11 cellular contexts compared by ENCODE assay signal in the genomic region with DNA sequence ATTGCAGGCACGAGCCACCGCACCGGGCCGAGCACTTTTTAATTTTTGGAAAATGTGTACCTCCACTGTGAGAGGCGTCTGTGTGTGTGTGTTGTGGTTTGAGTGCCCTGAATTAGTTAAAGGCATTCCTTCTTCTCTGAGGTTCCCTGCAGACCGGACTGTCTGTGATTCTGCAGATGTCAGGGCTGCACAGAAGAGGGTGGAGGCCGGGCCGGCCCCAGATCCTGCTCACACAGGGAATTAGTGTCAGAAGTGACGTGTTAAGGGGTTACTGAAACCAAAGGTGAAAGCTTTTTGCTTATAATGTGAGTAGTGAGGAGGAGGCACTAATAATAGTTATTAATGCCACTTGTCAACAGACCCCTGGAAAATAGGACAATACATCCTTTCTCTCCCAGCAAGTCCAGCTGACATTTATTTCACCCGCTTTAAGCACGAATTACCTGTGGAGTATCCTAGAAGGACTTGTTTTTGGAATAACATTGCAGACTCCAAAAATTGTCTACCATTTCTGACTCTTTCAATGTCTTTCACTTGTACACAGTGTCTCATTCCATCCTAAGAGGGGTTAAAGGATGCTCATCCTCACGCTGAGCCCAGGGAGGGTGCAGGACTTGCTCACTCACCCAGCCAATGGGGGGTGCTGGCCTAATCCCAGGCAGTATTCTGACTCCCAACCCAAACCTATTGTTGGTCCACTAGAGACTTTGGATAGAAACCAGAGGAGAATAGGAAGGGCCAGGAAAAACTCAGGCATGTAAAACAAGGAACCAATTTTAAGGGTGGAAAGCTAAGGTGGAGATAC. TPM values are rescaled to one million over a fixed set of nuclear protein-coding genes. Genes with fewer than 3 reads are reported as not detected.
DNase-seq lines count a peak whose midpoint lies in the region; ATAC-seq and TF ChIP-seq lines count a peak whose summit lies in the region.
"Had no signal": no experiment of that assay in that cellular context is flagged by ENCODE, and none has a peak within 500 bp of the region (broad histone marks: within the 10 kb centered on the region; RNA-seq: fewer than 3 reads in every experiment).

No MANE protein-coding gene starts in this region.

- no peak overlapping the region for H3K4ac ChIP-seq in mesendoderm (ENCODE audit: low read depth, low read length)

- H3F3A ChIP-seq in SK-N-SH (replicated peaks; ENCODE audit: insufficient read depth) = no peaks in the 10 kb centered on the region

- H4K20me1 ChIP-seq in SK-N-SH (ENCODE audit: insufficient read depth) (no peaks in the 10 kb centered on the region), HCT116 (ENCODE audit: insufficient read depth) (no peaks in the 10 kb centered on the region)

- ATAC-seq in SK-N-SH treated with all-trans-retinoic acid at 6 μM for 48 hours (no peak), HCT116 (no peak), GM18867 (IDR thresholded peaks at IDR 0.05; ENCODE audit: unreplicated experiment) (no peak), GM18498 (IDR thresholded peaks at IDR 0.05; ENCODE audit: unreplicated experiment) (no peak)
- no peak for ATAC-seq in activated T-cell treated with anti-CD3 and anti-CD28 coated beads, Interleukin-2, amount 50 U/mL, for 72 hours (replicated peaks in 1 of 2)

- H3K27me3 ChIP-seq in SK-N-SH (ENCODE audit: insufficient read depth) (no peaks in the 10 kb centered on the region), HCT116 (ENCODE audit: insufficient read depth, low read length) (no peaks in the 10 kb centered on the region), mesendoderm (ENCODE audit: insufficient read depth, low read length, poor library complexity) (no peaks in the 10 kb centered on the region)
- H3K27me3 ChIP-seq: stomach had no signal

- H3K36me3 Mint-ChIP-seq in activated T-cell treated with anti-CD3 and anti-CD28 coated beads, Interleukin-2, amount 50 U/mL, for 72 hours (ENCODE audit: insufficient read depth in 2 of 2) = peaks cover 5 to 25% of the 10 kb centered on the region in 2 donors

- H3K56ac ChIP-seq in mesendoderm (ENCODE audit: low read length) = no peak overlapping the region

- 79% methylated on average over 12 of the region's 12 CpGs for WGBS in SK-N-SH (ENCODE audit: low lambda C conversion rate)
- WGBS in mesendoderm (ENCODE audit: extremely low coverage, insufficient coverage, low lambda C conversion rate) = no CpG with 5 or more reads among the region's 12 CpGs

- H3K9ac ChIP-seq in SK-N-SH (no peak overlapping the region), HCT116 (ENCODE audit: low read length) (no peak overlapping the region), mesendoderm (ENCODE audit: low read length) (no peak overlapping the region)

- RAD21 ChIA-PET in HCT116 (lab: Charles Lee; ENCODE audit: low non-redundant PET in 1 of 2, low total read pairs in 2 of 2, uncharacterized antibody in 2 of 2, unreplicated experiment in 2 of 2) = interaction anchor here (1.2 to 1.6 kb wide), 3 partner anchors 174 to 263 kb away, joined by 4 to 9 read pairs (median 5); no protein-coding TSS in a partner anchor

- no peak overlapping the region for H4K8ac ChIP-seq in mesendoderm (ENCODE audit: low read depth, low read length)

- intact Hi-C loops in HCT116 (cut with micrococcal nuclease) = loop anchor here (1.0 to 5.0 kb wide), 3 partner anchors 87 to 175 kb away; no protein-coding TSS in a partner anchor

- no peaks in the 10 kb centered on the region for H3K9me3 Mint-ChIP-seq in activated T-cell treated with anti-CD3 and anti-CD28 coated beads, Interleukin-2, amount 50 U/mL, for 72 hours

- H3K18ac ChIP-seq in mesendoderm (ENCODE audit: low read length) = no peak overlapping the region

- no peak for TF ChIP-seq POLR2A in HCT116 (IDR thresholded peaks at IDR 0.05; ENCODE audit: borderline replicate concordance, extremely low read depth, insufficient read depth, insufficient read length)

- H3K4me1 Mint-ChIP-seq in activated T-cell treated with anti-CD3 and anti-CD28 coated beads, Interleukin-2, amount 50 U/mL, for 72 hours (ENCODE audit: low read depth) = peaks cover 90% of the 10 kb centered on the region

- H3K27ac ChIP-seq in SK-N-SH (ENCODE audit: low read depth in 2 of 2, low read length in 1 of 2) (no peak overlapping the region), HCT116 (ENCODE audit: low read depth, low read length) (no peak overlapping the region), mesendoderm (ENCODE audit: low read depth, low read length) (no peak overlapping the region)
- H3K27ac ChIP-seq: 22Rv1, RWPE1 had no signal

- CTCF ChIA-PET in SK-N-SH (lab: Yijun Ruan, JAX) (interaction anchor here (0.6 to 19.0 kb wide), 56 partner anchors 10 to 568 kb away, joined by 3 to 245 read pairs (median 6); partner anchors contain the start of genes APLF, ARHGAP25, FBXO48 and PROKR1), HCT116 (lab: Charles Lee) (interaction anchor here (0.6 to 3.5 kb wide), 25 partner anchors 8 to 309 kb away, joined by 3 to 60 read pairs (median 7); no protein-coding TSS in a partner anchor)

- no peaks in the 10 kb centered on the region for H3K79me1 ChIP-seq in mesendoderm (ENCODE audit: low read length)

- H2BK120ac ChIP-seq in mesendoderm (ENCODE audit: low read depth, low read length) = no peak overlapping the region

- peak overlapping the region; percentile 94 for H3K27ac Mint-ChIP-seq in activated T-cell treated with anti-CD3 and anti-CD28 coated beads, Interleukin-2, amount 50 U/mL, for 72 hours

- TF ChIP-seq CTCF in SK-N-SH (IDR thresholded peaks at IDR 0.05) (no peak), HCT116 (IDR thresholded peaks at IDR 0.05 in 2 of 3, conservative IDR thresholded peaks at IDR 0.05 in 1 of 3; ENCODE audit: borderline replicate concordance in 1 of 3, insufficient read depth in 1 of 3, low read depth in 2 of 3, low read length in 2 of 3) (no peak)

- POLR2A ChIA-PET in SK-N-SH (lab: Yijun Ruan, JAX) = no interaction called here
- POLR2A ChIA-PET in HCT116 (lab: Charles Lee) = no interaction called here

- H3K4me1 ChIP-seq in SK-N-SH (ENCODE audit: control insufficient read depth in 1 of 2, insufficient read depth in 2 of 2, low read depth in 1 of 2, low read length in 1 of 2) (no peaks in the 10 kb centered on the region), HCT116 (ENCODE audit: control insufficient read depth in 1 of 2, insufficient read depth in 2 of 2, low read length in 2 of 2) (no peaks in the 10 kb centered on the region), mesendoderm (ENCODE audit: control insufficient read depth, low read depth, low read length) (no peaks in the 10 kb centered on the region)

- no peak overlapping the region for H3K23ac ChIP-seq in mesendoderm (ENCODE audit: low read length)

- H2AK5ac ChIP-seq in mesendoderm (ENCODE audit: low read length) = no peak overlapping the region

- no peak overlapping the region for H3K4me3 Mint-ChIP-seq in activated T-cell treated with anti-CD3 and anti-CD28 coated beads, Interleukin-2, amount 50 U/mL, for 72 hours

- H2AFZ ChIP-seq in SK-N-SH (ENCODE audit: low read depth) (peak overlapping the region; percentile 14; the same call in 1 of the 2 replicates), HCT116 (ENCODE audit: low read depth, low read length, poor library complexity, severe bottlenecking) (peak overlapping the region; percentile 99)

- BruUV-seq in HCT116 (replicated peaks; lab: Mats Ljungman, UMichigan) = no TSS peak

- no peaks in the 10 kb centered on the region for H3K27me3 Mint-ChIP-seq in activated T-cell treated with anti-CD3 and anti-CD28 coated beads, Interleukin-2, amount 50 U/mL, for 72 hours (ENCODE audit: low read depth)

- H3K9me2 ChIP-seq in SK-N-SH (no peaks in the 10 kb centered on the region), HCT116 (ENCODE audit: insufficient read depth) (no peaks in the 10 kb centered on the region)

- H3K4me2 ChIP-seq in SK-N-SH (no peak overlapping the region), HCT116 (ENCODE audit: low read length) (no peak overlapping the region), mesendoderm (ENCODE audit: low read length) (no peak overlapping the region)

- TF ChIP-seq RAD21 in SK-N-SH (IDR thresholded peaks at IDR 0.05; ENCODE audit: low read length) = no peak
- no peak for TF ChIP-seq RAD21 in HCT116 (IDR thresholded peaks at IDR 0.05; ENCODE audit: low read depth)

- DNase-seq in SK-N-SH = no peak
- DNase-seq in HCT116 (ENCODE audit: low read depth, low spot score) = no peak
- peak in 1 of 2 donors; percentile 1 for DNase-seq in activated T-cell treated with anti-CD3 and anti-CD28 coated beads, Interleukin-2, amount 50 U/mL, for 72 hours
- DNase-seq in mesendoderm = no peak
- no peak for DNase-seq in HT-29 (ENCODE audit: low spot score)

- H3K36me3 ChIP-seq in SK-N-SH (replicated peaks in 1 of 2; ENCODE audit: control insufficient read depth in 1 of 2, insufficient read depth in 2 of 2, low read length in 1 of 2) (no peaks in the 10 kb centered on the region), HCT116 (ENCODE audit: control insufficient read depth in 1 of 2, insufficient read depth in 2 of 2, low read length in 2 of 2) (no peaks in the 10 kb centered on the region), mesendoderm (ENCODE audit: control insufficient read depth, insufficient read depth, low read length) (no peaks in the 10 kb centered on the region)
- H3K36me3 ChIP-seq: stomach had no signal

- no peak overlapping the region for H3K4me3 ChIP-seq in SK-N-SH (ENCODE audit: low read depth in 2 of 2, low read length in 1 of 2)
- no peak overlapping the region for H3K4me3 ChIP-seq in HCT116 (replicated peaks in 1 of 2; ENCODE audit: low read depth in 1 of 2, low read length in 2 of 2)
- H3K4me3 ChIP-seq in mesendoderm (ENCODE audit: low read length) = no peak overlapping the region
- H3K4me3 ChIP-seq: stomach had no signal

- H2BK15ac ChIP-seq in mesendoderm (replicated peaks; ENCODE audit: low read depth) = no peak overlapping the region

- no peak for TF ChIP-seq EP300 in SK-N-SH (IDR thresholded peaks at IDR 0.05; ENCODE audit: borderline replicate concordance in 1 of 2, low read depth in 1 of 2, low read length in 1 of 2)

- H3K9me3 ChIP-seq in SK-N-SH (no peaks in the 10 kb centered on the region), HCT116 (ENCODE audit: control insufficient read depth in 1 of 2, insufficient read depth in 1 of 2, low read depth in 1 of 2, low read length in 2 of 2) (no peaks in the 10 kb centered on the region)
- H3K9me3 ChIP-seq: stomach had no signal

- no peak overlapping the region for H2BK5ac ChIP-seq in mesendoderm (ENCODE audit: low read length)

- peak overlapping the region; percentile 12 for H4K5ac ChIP-seq in mesendoderm (ENCODE audit: low read length)

- H3K79me2 ChIP-seq in SK-N-SH (ENCODE audit: insufficient read depth) (no peaks in the 10 kb centered on the region), HCT116 (ENCODE audit: insufficient read depth, low read length) (no peaks in the 10 kb centered on the region), mesendoderm (ENCODE audit: control insufficient read depth, insufficient read depth, low read length) (no peaks in the 10 kb centered on the region)

RNA-seq across cellular contexts. Expression of gene ARHGAP25, which starts 16.2 kb away (rescaled TPM):
- polyA plus RNA-seq in SK-N-SH (2012; rRNA removed) = not detected in 2 replicates
- polyA plus RNA-seq in SK-N-SH (2012; cell fraction: cytosol; rRNA removed) = not detected in 2 replicates
- not detected in 2 replicates for polyA plus RNA-seq in SK-N-SH (2012; cell fraction: nucleus; rRNA removed)
- total RNA-seq in HCT116 (2021; ENCODE audit: unreplicated experiment) = 0.27 TPM
- polyA plus RNA-seq in HCT116 (2012) = 0.10 TPM in 1 of 2 replicates, not detected in the other
- 10 to 100 TPM; 38.3 to 49.5 TPM for total RNA-seq in activated T-cell treated with anti-CD3 and anti-CD28 coated beads, Interleukin-2, amount 50 U/mL, for 72 hours
- polyA plus RNA-seq in mesendoderm (2013, experiment 1 of 2) = 0.63 TPM
- polyA plus RNA-seq in mesendoderm (2013, experiment 2 of 2) = 0.64 TPM
- total RNA-seq in HT-29 (2014; rRNA removed; shearing (Covaris generic)) = not detected in 2 replicates

Comparison
In these comparisons a context has a peak if more than half of its experiments do, and no peak if none do; other contexts are left out.
1. RNA of gene ARHGAP25, which starts 16.2 kb away (total RNA-seq): 38.3 to 49.5 TPM in activated T-cell treated with anti-CD3 and anti-CD28 coated beads, Interleukin-2, amount 50 U/mL, for 72 hours; 0.27 TPM in HCT116 (single experiment) and not detected in HT-29; every median in the first group is over 10 times any median in the second.